Comparison of ENCODE assay signal across 8 cellular contexts in genomic region chr1:226407497-226408284, GRCh38. TPM values are rescaled to one million over a fixed set of nuclear protein-coding genes. Genes with fewer than 3 reads are reported as not detected.
A peak's percentile ranks its signal among the peaks of the same experiment; 100 is the strongest.
DNase-seq lines count a peak whose midpoint lies in the region; ATAC-seq, FAIRE-seq and TF ChIP-seq lines count a peak whose summit lies in the region.

Gene PARP1 (minus strand): TSS chr1:226408093. CDS start chr1:226407929, 164 bp downstream.

- peak; percentile 91 for ATAC-seq in stimulated activated naive CD8-positive, alpha-beta T cell treated with anti-CD3 and anti-CD28 coated beads, Interleukin-15, amount 100 ng/mL, for 72 hours

- H3K27ac Mint-ChIP-seq in nephron progenitor cell, result peak within 1 kb of the TSS; percentile 97
- peak within 1 kb of the TSS; percentile 96 to 99 for H3K27ac Mint-ChIP-seq in stimulated activated naive CD8-positive, alpha-beta T cell treated with anti-CD3 and anti-CD28 coated beads, Interleukin-15, amount 100 ng/mL, for 72 hours

- H3K9me3 Mint-ChIP-seq in nephron progenitor cell, result no peaks in the 10 kb centered on the region
- H3K9me3 Mint-ChIP-seq in stimulated activated naive CD8-positive, alpha-beta T cell treated with anti-CD3 and anti-CD28 coated beads, Interleukin-15, amount 100 ng/mL, for 72 hours, result peaks cover 0 to 6% of the 10 kb centered on the region in 2 donors

- in situ Hi-C loops in G401 (cut with HindIII; ENCODE audit: low sequenced_read_pairs), result no loop called here

- H3K4me3 ChIP-seq in fibroblast of pulmonary artery (replicated peaks; ENCODE audit: low read depth, low read length), result peak within 1 kb of the TSS; percentile 74

- H3K36me3 Mint-ChIP-seq in nephron progenitor cell (ENCODE audit: low read depth), result no peaks in the 10 kb centered on the region

- peaks cover 47% of the 10 kb centered on the region for H3K4me1 Mint-ChIP-seq in nephron progenitor cell
- H3K4me1 Mint-ChIP-seq in stimulated activated naive CD8-positive, alpha-beta T cell treated with anti-CD3 and anti-CD28 coated beads, Interleukin-15, amount 100 ng/mL, for 72 hours, result peaks cover 47% of the 10 kb centered on the region

- H3K27me3 Mint-ChIP-seq in nephron progenitor cell (ENCODE audit: low read depth, poor library complexity), result peaks cover 13% of the 10 kb centered on the region
- H3K27me3 Mint-ChIP-seq in stimulated activated naive CD8-positive, alpha-beta T cell treated with anti-CD3 and anti-CD28 coated beads, Interleukin-15, amount 100 ng/mL, for 72 hours, result no peaks in the 10 kb centered on the region

- no peak for FAIRE-seq in H54 (lab: Jason Lieb, UNC)

- H3K4me3 Mint-ChIP-seq in nephron progenitor cell, result peak within 1 kb of the TSS; percentile 96
- H3K4me3 Mint-ChIP-seq in stimulated activated naive CD8-positive, alpha-beta T cell treated with anti-CD3 and anti-CD28 coated beads, Interleukin-15, amount 100 ng/mL, for 72 hours, result peak within 1 kb of the TSS; percentile 95 to 97

- DNase-seq in G401 (ENCODE audit: low spot score) (peak; percentile 82), H54 (ENCODE audit: insufficient read length, low spot score) (peak; percentile 91), LoVo (ENCODE audit: low spot score) (peak; percentile 86), fibroblast of pulmonary artery (ENCODE audit: low read depth) (peak; percentile 93), nephron progenitor cell (peak; percentile 87)
- peak; percentile 82 for DNase-seq in activated T-helper 9 cell treated with anti-CD3 and anti-CD28 coated beads, Interleukin-2, amount 50 U/mL, for 16 hours (ENCODE audit: low read depth)
- peak; percentile 91 to 95 for DNase-seq in stimulated activated naive CD8-positive, alpha-beta T cell treated with anti-CD3 and anti-CD28 coated beads, Interleukin-15, amount 100 ng/mL, for 72 hours

- peak; percentile 85 for TF ChIP-seq POLR2A in H54 (IDR thresholded peaks at IDR 0.05; ENCODE audit: low read depth, low read length)
- peak; percentile 88 for TF ChIP-seq POLR2A in Raji (IDR thresholded peaks at IDR 0.05; ENCODE audit: insufficient read depth, low read depth, low read length)

- TF ChIP-seq CTCF in fibroblast of pulmonary artery (IDR thresholded peaks at IDR 0.05; ENCODE audit: low read length, missing control alignments), result peak; percentile 3
- TF ChIP-seq CTCF in nephron progenitor cell (IDR thresholded peaks at IDR 0.05), result peak; percentile 50

RNA-seq across cellular contexts. Expression of gene PARP1, which starts in this region (rescaled TPM):
- 156 and 218 TPM in 2 replicates for total RNA-seq in G401 (2014; rRNA removed; shearing (Covaris generic))

Comparison
In these comparisons a context has a peak if more than half of its experiments do, and no peak if none do; other contexts are left out.
1. Peak in every context shown above with its lines: DNase-seq, ATAC-seq and H3K4me3 ChIP-seq.